8 cellular contexts compared by ENCODE assay signal in the genomic region with DNA sequence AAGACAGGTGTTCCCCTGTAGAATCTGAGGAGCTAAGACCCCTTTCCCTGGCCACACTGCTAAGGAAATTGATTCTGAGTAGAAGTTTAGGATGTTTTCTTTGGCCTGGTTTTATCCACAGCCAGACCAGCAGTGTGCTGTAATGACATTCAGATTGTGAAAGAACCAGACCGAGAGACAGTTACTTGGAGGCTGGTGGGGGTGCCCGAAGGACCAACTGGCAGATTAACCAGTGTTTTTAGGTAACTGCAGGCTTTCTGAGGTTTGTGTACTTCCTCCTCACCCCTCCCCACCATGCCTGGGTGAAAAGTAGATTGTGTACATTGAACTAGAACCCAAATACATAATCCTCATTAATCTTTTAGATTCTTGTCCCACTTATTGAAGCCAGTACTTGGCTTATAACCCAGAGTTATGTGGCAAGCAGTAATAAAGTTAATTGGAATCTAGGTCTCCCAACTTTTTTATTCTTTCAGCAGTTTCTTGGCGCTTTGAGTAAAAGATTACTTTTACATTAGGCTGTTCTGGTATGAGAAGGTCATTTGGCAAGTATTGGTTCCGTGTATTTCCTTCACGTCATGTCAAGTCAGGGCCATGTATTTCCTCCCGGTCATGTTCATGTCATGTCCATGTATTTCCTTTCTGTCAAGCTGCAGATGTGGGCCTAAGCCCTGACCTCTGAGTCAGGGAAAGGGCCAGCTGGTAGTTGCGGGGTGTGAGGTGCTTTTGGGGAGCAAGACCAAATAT.
A peak's percentile ranks its signal among the peaks of the same experiment; 100 is the strongest.
DNase-seq lines count a peak whose midpoint lies in the region; ATAC-seq and TF ChIP-seq lines count a peak whose summit lies in the region.

No MANE protein-coding gene starts in this region.

- H3K27me3 ChIP-seq in A673 (replicated peaks; ENCODE audit: insufficient read depth, low read depth, low read length, poor library complexity) (no peaks in the 10 kb centered on the region), dorsolateral prefrontal cortex (no peaks in the 10 kb centered on the region), muscle layer of colon (ENCODE audit: control insufficient read depth in 1 of 2, insufficient read depth in 2 of 2, low read length in 2 of 2) (no peaks in the 10 kb centered on the region)

- no peaks in the 10 kb centered on the region for H3K9me3 ChIP-seq in A673 (ENCODE audit: low read depth, low read length, poor library complexity, severe bottlenecking)
- H3K9me3 ChIP-seq in muscle layer of colon (ENCODE audit: low read length) = no peaks in the 10 kb centered on the region

- TF ChIP-seq CTCF in A673 (conservative IDR thresholded peaks at IDR 0.05; ENCODE audit: low read depth, low read length) (no peak), dorsolateral prefrontal cortex (IDR thresholded peaks at IDR 0.05 in 54 of 56, conservative IDR thresholded peaks at IDR 0.05 in 2 of 56; ENCODE audit: low read depth in 1 of 56, partially characterized antibody in 56 of 56) (no peak)

- peak overlapping the region; percentile 51 for H3K9ac ChIP-seq in muscle layer of colon (ENCODE audit: low read length)

- CTCF ChIA-PET in A673 (lab: Charles Lee) = no interaction called here

- intact Hi-C loops in A673 (cut with micrococcal nuclease; ENCODE audit: unreplicated experiment) (no loop called here), dorsolateral prefrontal cortex (cut with DNase I) (loop anchor here (1.0 to 10.0 kb wide), 5 partner anchors 22 to 63 kb away; no protein-coding TSS in a partner anchor)

- BruUV-seq in A673 (replicated peaks; lab: Mats Ljungman, UMichigan) = no TSS peak

- peak; percentile 78 for DNase-seq in A673 (ENCODE audit: low spot score)
- DNase-seq in NCI-H82 (lab: John Stamatoyannopoulos, UW) = peak; percentile 56
- no peak for DNase-seq in dorsolateral prefrontal cortex
- no peak for DNase-seq in NCI-H2029 treated with DMSO at 0.1 percent for 48 hours (lab: John Stamatoyannopoulos, UW)
- no peak for DNase-seq in EL

- H3K27ac ChIP-seq in A673 (ENCODE audit: low read depth, low read length, poor library complexity, severe bottlenecking) = peak overlapping the region; percentile 81
- peak overlapping the region; percentile 80 to 99 (median 97) for H3K27ac ChIP-seq in dorsolateral prefrontal cortex
- H3K27ac ChIP-seq in muscle layer of colon (ENCODE audit: low read depth, low read length) = peak overlapping the region; percentile 88

- H3K4me3 ChIP-seq in A673 (ENCODE audit: low read depth, low read length, poor library complexity, severe bottlenecking) (no peak overlapping the region), dorsolateral prefrontal cortex (peak overlapping the region in 22 of 59 donors; percentile 2 to 63 (median 42)), muscle layer of colon (ENCODE audit: low read depth in 1 of 2, low read length in 2 of 2) (peak overlapping the region in 1 of 2 donors; percentile 30)

- POLR2A ChIA-PET in A673 (lab: Charles Lee; ENCODE audit: low non-redundant PET) = no interaction called here

- H3K36me3 ChIP-seq in A673 (ENCODE audit: insufficient read depth, low read length, poor library complexity, severe bottlenecking) (no peaks in the 10 kb centered on the region), muscle layer of colon (ENCODE audit: insufficient read depth, low read length) (no peaks in the 10 kb centered on the region)

- no peak for ATAC-seq in GM19463 (IDR thresholded peaks at IDR 0.05; ENCODE audit: unreplicated experiment)
- ATAC-seq in GM21381 (IDR thresholded peaks at IDR 0.05; ENCODE audit: unreplicated experiment) = no peak

- peaks cover 59% of the 10 kb centered on the region for H3K4me1 ChIP-seq in A673 (ENCODE audit: insufficient read depth, low read length, poor library complexity, severe bottlenecking)
- peaks cover 99% of the 10 kb centered on the region for H3K4me1 ChIP-seq in muscle layer of colon (ENCODE audit: insufficient read depth, low read length)

Comparison
In these comparisons a context has a peak if more than half of its experiments do, and no peak if none do; other contexts are left out.
1. DNase-seq: peak in A673 (single experiment) and NCI-H82 (single experiment); none in dorsolateral prefrontal cortex (0 of 10), NCI-H2029 treated with DMSO at 0.1 percent for 48 hours (single experiment) and EL (single experiment).
2. Peak in every context shown above with its lines, with median percentiles within 50 percentile points of each other: H3K27ac ChIP-seq.